ENCODE assay signal across 21 cellular contexts in genomic region chr19:4516939-4517300, GRCh38. TPM values are rescaled to one million over a fixed set of nuclear protein-coding genes. Genes with fewer than 3 reads are reported as not detected.
DNase-seq lines count a peak whose midpoint lies in the region; ATAC-seq and TF ChIP-seq lines count a peak whose summit lies in the region.
"Had no signal": no experiment of that assay in that cellular context is flagged by ENCODE, and none has a peak within 500 bp of the region (broad histone marks: within the 10 kb centered on the region; RNA-seq: fewer than 3 reads in every experiment).

No MANE protein-coding gene starts in this region.

- no peak overlapping the region for H2BK12ac ChIP-seq in mesenchymal stem cell (ENCODE audit: low read length in 2 of 2)

- H2BK15ac ChIP-seq in mesenchymal stem cell (ENCODE audit: low read depth, poor library complexity, severe bottlenecking) = no peak overlapping the region

- H2BK5ac ChIP-seq in mesenchymal stem cell (ENCODE audit: low read depth, low read length, poor library complexity, severe bottlenecking) = no peak overlapping the region

- no peak overlapping the region for H4K8ac ChIP-seq in mesenchymal stem cell (ENCODE audit: low read length)

- H3K4me2 ChIP-seq in mesenchymal stem cell (ENCODE audit: low read length, poor library complexity, severe bottlenecking) = no peak overlapping the region
- H3K4me2 ChIP-seq: neural progenitor cell had no signal

- intact Hi-C loops in Right ventricle myocardium inferior (cut with DNase I) = no loop called here
- intact Hi-C loops in cardiac septum (cut with DNase I) = no loop called here
- intact Hi-C loops in uterus (cut with DNase I; ENCODE audit: low total_unique reads) = no loop called here

- no peak for TF ChIP-seq CTCF in uterus (IDR thresholded peaks at IDR 0.05)

- no peak overlapping the region for H3K14ac ChIP-seq in mesenchymal stem cell (ENCODE audit: low read length in 2 of 2)

- H4K91ac ChIP-seq in mesenchymal stem cell (ENCODE audit: low read length) = peak overlapping the region; percentile 46

- peaks cover 25% of the 10 kb centered on the region for H3K4me1 ChIP-seq in mesenchymal stem cell (ENCODE audit: control insufficient read depth, insufficient read depth, low read depth, low read length)
- H3K4me1 ChIP-seq in uterus = peaks cover 0 to 14% of the 10 kb centered on the region in 2 donors

- no peak overlapping the region for H2AFZ ChIP-seq in mesenchymal stem cell (ENCODE audit: low read depth, low read length)
- H2AFZ ChIP-seq: neural progenitor cell had no signal

- no peaks in the 10 kb centered on the region for H3K9me3 ChIP-seq in mesenchymal stem cell (ENCODE audit: control insufficient read depth, low read length)
- no peaks in the 10 kb centered on the region for H3K9me3 ChIP-seq in uterus
- H3K9me3 ChIP-seq: tibial nerve had no signal

- DNase-seq in Right ventricle myocardium inferior (ENCODE audit: missing footprints) = no peak
- DNase-seq in cardiac septum (ENCODE audit: low spot score) = no peak
- DNase-seq in mesenchymal stem cell = no peak
- DNase-seq in uterus = no peak
- DNase-seq in activated effector memory CD4-positive, alpha-beta T cell treated with Interleukin-2 at 50 U/mL for 16 hours = no peak
- DNase-seq in stimulated activated CD4-positive, alpha-beta T cell treated with anti-CD3 and anti-CD28 coated beads, Interleukin-4, amount 100 ng/mL, for 4 hours = no peak
- DNase-seq: 8988T; activated CD4-positive, alpha-beta T cell treated with anti-CD3 and anti-CD28 coated beads, Interleukin-2, amount 50 U/mL, for 48 hours; activated naive CD4-positive, alpha-beta T cell treated with anti-CD3 and anti-CD28 coated beads, Interleukin-2, amount 50 U/mL, for 16 hours; activated T-cell treated with anti-CD3 and anti-CD28 coated beads, Interleukin-2, amount 50 U/mL, for 1 hour; DMS153; erythroblast; Kasumi-1; mesendoderm; NCI-H1417 treated with DMSO at 0.1 percent for 48 hours; stimulated activated CD4-positive, alpha-beta T cell treated with anti-CD3 and anti-CD28 coated beads, Interleukin-2, amount 100 ng/mL, for 24 hours; T-helper 1 cell had no signal

- H3K4me3 ChIP-seq in mesenchymal stem cell (ENCODE audit: insufficient read depth in 1 of 2, low read depth in 1 of 2, low read length in 2 of 2) = no peak overlapping the region
- peak overlapping the region in 1 of 2 donors; percentile 49 for H3K4me3 ChIP-seq in uterus
- H3K4me3 ChIP-seq: neural progenitor cell, tibial nerve had no signal

- TF ChIP-seq POLR2A in uterus (IDR thresholded peaks at IDR 0.05) = no peak

- H3K23ac ChIP-seq in mesenchymal stem cell (ENCODE audit: low read length in 2 of 2) = no peak overlapping the region

- WGBS in mesenchymal stem cell = 74% methylated on average over 8 of the region's 8 CpGs

- no peak overlapping the region for H2AK5ac ChIP-seq in mesenchymal stem cell (ENCODE audit: low read length, severe bottlenecking)

- peak; percentile 52 for ATAC-seq in Right ventricle myocardium inferior

- peak overlapping the region; percentile 36 for H3K9ac ChIP-seq in mesenchymal stem cell (ENCODE audit: low read length)
- H3K9ac ChIP-seq: neural progenitor cell had no signal

- no peak overlapping the region for H3K4ac ChIP-seq in mesenchymal stem cell (ENCODE audit: low read depth in 1 of 2, low read length in 2 of 2)

- H3K79me1 ChIP-seq in mesenchymal stem cell (replicated peaks; ENCODE audit: low read length, poor library complexity, severe bottlenecking) = no peaks in the 10 kb centered on the region

- H3K36me3 ChIP-seq in mesenchymal stem cell (ENCODE audit: control insufficient read depth in 1 of 2, insufficient read depth in 2 of 2, low read depth in 1 of 2, low read length in 2 of 2) (no peaks in the 10 kb centered on the region), uterus (no peaks in the 10 kb centered on the region)
- H3K36me3 ChIP-seq: neural progenitor cell, tibial nerve had no signal

- H3K27ac ChIP-seq in mesenchymal stem cell (ENCODE audit: low read length, poor library complexity, severe bottlenecking) = no peak overlapping the region
- peak overlapping the region; percentile 85 to 92 for H3K27ac ChIP-seq in uterus
- H3K27ac ChIP-seq: C4-2B, neural progenitor cell, tibial nerve had no signal

- peaks cover 0 to 25% of the 10 kb centered on the region in 2 experiments for H3K27me3 ChIP-seq in mesenchymal stem cell (ENCODE audit: control insufficient read depth in 1 of 2, insufficient read depth in 1 of 2, low read length in 2 of 2)
- H3K27me3 ChIP-seq in uterus = no peaks in the 10 kb centered on the region

- H2BK120ac ChIP-seq in mesenchymal stem cell (ENCODE audit: low read depth, low read length) = no peak overlapping the region

- H3K18ac ChIP-seq in mesenchymal stem cell (ENCODE audit: low read depth in 1 of 2, low read length in 2 of 2) = no peak overlapping the region

RNA-seq across cellular contexts. Expression of gene PLIN4, which starts 1.4 kb away (rescaled TPM):
- total RNA-seq in Right ventricle myocardium inferior (241 TPM), cardiac septum (89.8 TPM), uterus (10 to 100 TPM in 3 of 4 donors, 1 to 10 TPM in 1; 7.9 to 78.3 (median 16.2) TPM)
- 0.01 TPM for polyA plus RNA-seq in mesenchymal stem cell (2013, experiment 1 of 2)
- 0.01 TPM for polyA plus RNA-seq in mesenchymal stem cell (2013, experiment 2 of 2)
- total RNA-seq: RPMI7951 had no signal

RNA-seq across cellular contexts. Expression of gene PLIN5, which starts 18.1 kb away (rescaled TPM):
- total RNA-seq in Right ventricle myocardium inferior (50.4 TPM), cardiac septum (25.1 TPM), uterus (10 to 100 TPM in 1 of 4 donors, 1 to 10 TPM in 3; 1.5 to 11.1 (median 3.0) TPM)
- polyA plus RNA-seq in mesenchymal stem cell (2013, experiment 1 of 2) = not detected
- not detected for polyA plus RNA-seq in mesenchymal stem cell (2013, experiment 2 of 2)
- total RNA-seq: RPMI7951 had no signal

RNA-seq across cellular contexts. Expression of gene LRG1, which starts 22.9 kb away (rescaled TPM):
- 0.73 TPM for total RNA-seq in Right ventricle myocardium inferior
- total RNA-seq in cardiac septum = 0.43 TPM
- polyA plus RNA-seq in mesenchymal stem cell (2013, experiment 1 of 2) = 0.01 TPM
- polyA plus RNA-seq in mesenchymal stem cell (2013, experiment 2 of 2) = not detected
- total RNA-seq in uterus = 1 to 10 TPM in 2 of 4 donors, under 1 TPM in 1, not detected in 1; 0.59 to 1.1 (median 1.1) TPM
- total RNA-seq: RPMI7951 had no signal

RNA-seq across cellular contexts. Expression of gene SEMA6B, which starts 42.6 kb away (rescaled TPM):
- total RNA-seq in Right ventricle myocardium inferior = 16.7 TPM
- total RNA-seq in cardiac septum = 7.2 TPM
- polyA plus RNA-seq in mesenchymal stem cell (2013, experiment 1 of 2) = 2.7 TPM
- 2.6 TPM for polyA plus RNA-seq in mesenchymal stem cell (2013, experiment 2 of 2)
- 10 to 100 TPM in 1 of 4 donors, 1 to 10 TPM in 3; 1.8 to 48.1 (median 5.5) TPM for total RNA-seq in uterus

RNA-seq across cellular contexts. Expression of gene HDGFL2, which starts 44.8 kb away (rescaled TPM):
- total RNA-seq in Right ventricle myocardium inferior (28.2 TPM), cardiac septum (28.4 TPM), uterus (10 to 100 TPM in 3 of 4 donors, 1 to 10 TPM in 1; 8.5 to 65.8 (median 34.8) TPM)
- 45.0 TPM for polyA plus RNA-seq in mesenchymal stem cell (2013, experiment 1 of 2)
- 43.4 TPM for polyA plus RNA-seq in mesenchymal stem cell (2013, experiment 2 of 2)
